1 cellular context compared by ENCODE assay signal in the genomic region with DNA sequence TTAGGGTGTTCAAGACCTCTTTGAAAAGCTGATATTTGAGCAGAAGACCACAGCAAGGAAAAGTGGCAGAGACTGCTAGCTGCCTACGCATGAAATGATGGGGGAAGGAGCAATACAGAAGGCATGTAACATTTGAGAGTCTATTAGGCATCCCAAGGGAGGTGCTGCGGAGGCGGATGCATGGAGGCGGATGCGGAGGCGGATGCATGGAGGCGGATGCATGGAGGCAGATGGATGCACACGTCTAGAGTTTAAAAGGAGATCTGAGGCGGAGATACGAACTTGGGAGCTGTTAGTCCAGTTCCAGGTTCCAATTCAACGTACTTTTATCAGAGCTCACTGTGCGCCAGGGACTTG.
A peak's percentile ranks its signal among the peaks of the same experiment; 100 is the strongest.
TF ChIP-seq lines count a peak whose summit lies in the region.

No MANE protein-coding gene starts in this region.

TF ChIP-seq in GM12878, 131 proteins besides CTCF, POLR2A, EP300 and RAD21:
- TF ChIP-seq, protein P1, sequence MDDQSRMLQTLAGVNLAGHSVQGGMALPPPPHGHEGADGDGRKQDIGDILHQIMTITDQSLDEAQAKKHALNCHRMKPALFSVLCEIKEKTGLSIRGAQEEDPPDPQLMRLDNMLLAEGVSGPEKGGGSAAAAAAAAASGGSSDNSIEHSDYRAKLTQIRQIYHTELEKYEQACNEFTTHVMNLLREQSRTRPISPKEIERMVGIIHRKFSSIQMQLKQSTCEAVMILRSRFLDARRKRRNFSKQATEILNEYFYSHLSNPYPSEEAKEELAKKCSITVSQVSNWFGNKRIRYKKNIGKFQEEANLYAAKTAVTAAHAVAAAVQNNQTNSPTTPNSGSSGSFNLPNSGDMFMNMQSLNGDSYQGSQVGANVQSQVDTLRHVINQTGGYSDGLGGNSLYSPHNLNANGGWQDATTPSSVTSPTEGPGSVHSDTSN (IDR thresholded peaks at IDR 0.05; ENCODE audit: insufficient replicate concordance, low read depth, low read length): no peak
- TF ChIP-seq MEF2B (IDR thresholded peaks at IDR 0.05; ENCODE audit: partially characterized antibody, poor library complexity, severe bottlenecking) (peak; percentile 36), CHD1 (IDR thresholded peaks at IDR 0.05; ENCODE audit: low read depth, low read length) (no peak; the same call in 1 of the 2 replicates), ZZZ3 (IDR thresholded peaks at IDR 0.05; ENCODE audit: control insufficient read depth, insufficient read length, low read depth) (no peak), ZNF217 (IDR thresholded peaks at IDR 0.05) (no peak), CREB1 (IDR thresholded peaks at IDR 0.05; ENCODE audit: low read depth) (no peak), SMARCA5 (IDR thresholded peaks at IDR 0.05) (no peak), HDAC2 (IDR thresholded peaks at IDR 0.05) (no peak), NR2C1 (IDR thresholded peaks at IDR 0.05) (no peak), BMI1 (IDR thresholded peaks at IDR 0.05; ENCODE audit: borderline replicate concordance) (no peak), HCFC1 (IDR thresholded peaks at IDR 0.05; ENCODE audit: low read length) (no peak), ATF7 (IDR thresholded peaks at IDR 0.05; ENCODE audit: low read depth) (peak; percentile 8; the same call in 1 of the 2 replicates), CBX5 (IDR thresholded peaks at IDR 0.05; ENCODE audit: low read depth) (no peak), YY1 (IDR thresholded peaks at IDR 0.05; ENCODE audit: low read depth, low read length) (0 out of 2 replicates have a peak, but pooled peaks have one; percentile 7), WRNIP1 (IDR thresholded peaks at IDR 0.05; ENCODE audit: borderline replicate concordance, low read depth, low read length) (no peak), SUZ12 (IDR thresholded peaks at IDR 0.05; ENCODE audit: unreplicated experiment) (no peak), BRCA1 (IDR thresholded peaks at IDR 0.05; ENCODE audit: low read depth, low read length) (no peak), RCOR1 (conservative IDR thresholded peaks at IDR 0.05; ENCODE audit: low read depth, low read length) (no peak), SMAD1 (IDR thresholded peaks at IDR 0.05; ENCODE audit: low read depth, partially characterized antibody) (no peak), POU2F2 (IDR thresholded peaks at IDR 0.05; ENCODE audit: borderline replicate concordance, low read depth, low read length) (0 out of 3 replicates have a peak, but pooled peaks have one; percentile 4), TAF1 (IDR thresholded peaks at IDR 0.05; ENCODE audit: borderline replicate concordance, low read depth, low read length) (no peak), POLR2AphosphoS2 (IDR thresholded peaks at IDR 0.05; ENCODE audit: low read depth, low read length) (no peak), EGR1 (IDR thresholded peaks at IDR 0.05; ENCODE audit: borderline replicate concordance in 1 of 2, low read depth in 2 of 2, low read length in 2 of 2) (peak; percentile 87 to 99), LARP7 (IDR thresholded peaks at IDR 0.05) (no peak), EED (IDR thresholded peaks at IDR 0.05; ENCODE audit: low read depth) (0 out of 2 replicates have a peak, but pooled peaks have one; percentile 46), RUNX3 (IDR thresholded peaks at IDR 0.05; ENCODE audit: low read length) (no peak), MTA3 (IDR thresholded peaks at IDR 0.05; ENCODE audit: borderline replicate concordance, low read length) (no peak; the same call in 1 of the 2 replicates), JUND (IDR thresholded peaks at IDR 0.05; ENCODE audit: low read depth, low read length) (no peak), CHD4 (IDR thresholded peaks at IDR 0.05) (no peak)
- TF ChIP-seq, protein P2, sequence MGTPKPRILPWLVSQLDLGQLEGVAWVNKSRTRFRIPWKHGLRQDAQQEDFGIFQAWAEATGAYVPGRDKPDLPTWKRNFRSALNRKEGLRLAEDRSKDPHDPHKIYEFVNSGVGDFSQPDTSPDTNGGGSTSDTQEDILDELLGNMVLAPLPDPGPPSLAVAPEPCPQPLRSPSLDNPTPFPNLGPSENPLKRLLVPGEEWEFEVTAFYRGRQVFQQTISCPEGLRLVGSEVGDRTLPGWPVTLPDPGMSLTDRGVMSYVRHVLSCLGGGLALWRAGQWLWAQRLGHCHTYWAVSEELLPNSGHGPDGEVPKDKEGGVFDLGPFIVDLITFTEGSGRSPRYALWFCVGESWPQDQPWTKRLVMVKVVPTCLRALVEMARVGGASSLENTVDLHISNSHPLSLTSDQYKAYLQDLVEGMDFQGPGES (IDR thresholded peaks at IDR 0.05): no peak
- TF ChIP-seq, protein P3, sequence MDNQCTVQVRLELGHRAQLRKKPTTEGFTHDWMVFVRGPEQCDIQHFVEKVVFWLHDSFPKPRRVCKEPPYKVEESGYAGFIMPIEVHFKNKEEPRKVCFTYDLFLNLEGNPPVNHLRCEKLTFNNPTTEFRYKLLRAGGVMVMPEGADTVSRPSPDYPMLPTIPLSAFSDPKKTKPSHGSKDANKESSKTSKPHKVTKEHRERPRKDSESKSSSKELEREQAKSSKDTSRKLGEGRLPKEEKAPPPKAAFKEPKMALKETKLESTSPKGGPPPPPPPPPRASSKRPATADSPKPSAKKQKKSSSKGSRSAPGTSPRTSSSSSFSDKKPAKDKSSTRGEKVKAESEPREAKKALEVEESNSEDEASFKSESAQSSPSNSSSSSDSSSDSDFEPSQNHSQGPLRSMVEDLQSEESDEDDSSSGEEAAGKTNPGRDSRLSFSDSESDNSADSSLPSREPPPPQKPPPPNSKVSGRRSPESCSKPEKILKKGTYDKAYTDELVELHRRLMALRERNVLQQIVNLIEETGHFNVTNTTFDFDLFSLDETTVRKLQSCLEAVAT (IDR thresholded peaks at IDR 0.05): no peak
